In genomic region chr4:2787230-2788100, GRCh38 we compare ENCODE assay signal across 9 cellular contexts. TPM values are rescaled to one million over a fixed set of nuclear protein-coding genes. Genes with fewer than 3 reads are reported as not detected.
DNase-seq lines count a peak whose midpoint lies in the region; ATAC-seq and TF ChIP-seq lines count a peak whose summit lies in the region.
"Had no signal": no experiment of that assay in that cellular context is flagged by ENCODE, and none has a peak within 500 bp of the region (broad histone marks: within the 10 kb centered on the region; RNA-seq: fewer than 3 reads in every experiment).

No MANE protein-coding gene starts in this region.

- H3K4me3 ChIP-seq in suprapubic skin = no peak overlapping the region

- DNase-seq in CD14-positive monocyte (ENCODE audit: low spot score) = peak; percentile 93
- peak; percentile 66 for DNase-seq in activated CD8-positive, alpha-beta memory T cell treated with anti-CD3 and anti-CD28 coated beads, Interleukin-2, amount 50 U/mL, for 4 hours
- DNase-seq in left lobe of liver (ENCODE audit: low spot score) = peak; percentile 51
- peak; percentile 67 to 79 for DNase-seq in suprapubic skin (ENCODE audit: low spot score in 2 of 2)
- no peak for DNase-seq in cerebellum (ENCODE audit: low spot score)
- no peak for DNase-seq in NCI-H748 treated with DMSO at 0.1 percent for 48 hours (lab: John Stamatoyannopoulos, UW)
- DNase-seq: DND-41 had no signal

- H3K36me3 ChIP-seq in suprapubic skin = no peaks in the 10 kb centered on the region

- intact Hi-C loops in CD14-positive monocyte (cut with micrococcal nuclease) = no loop called here

- H3K9me3 ChIP-seq in suprapubic skin = no peaks in the 10 kb centered on the region

- peak overlapping the region; percentile 59 for H3K27ac ChIP-seq in suprapubic skin

- H3K27me3 Mint-ChIP-seq in CD14-positive monocyte (ENCODE audit: low read depth in 3 of 3) = peaks cover 0 to 5% (median 2%) of the 10 kb centered on the region in 3 donors

- H3K4me1 Mint-ChIP-seq in CD14-positive monocyte = peaks cover 71% of the 10 kb centered on the region

- no peak for TF ChIP-seq POLR2A in suprapubic skin (IDR thresholded peaks at IDR 0.05)

- 76% methylated on average over 11 of the region's 18 CpGs for WGBS in suprapubic skin

- TF ChIP-seq CTCF in CD14-positive monocyte (IDR thresholded peaks at IDR 0.05) (no peak), suprapubic skin (IDR thresholded peaks at IDR 0.05) (no peak)

- H3K27ac Mint-ChIP-seq in CD14-positive monocyte = peak overlapping the region; percentile 95 to 99 (median 98)

- no peaks in the 10 kb centered on the region for H3K27me3 ChIP-seq in suprapubic skin

- peaks cover 0 to 11% of the 10 kb centered on the region in 2 donors for H3K36me3 Mint-ChIP-seq in CD14-positive monocyte

- peak overlapping the region in 1 of 2 donors; percentile 75 for H3K4me3 Mint-ChIP-seq in CD14-positive monocyte

- TF ChIP-seq EP300 in suprapubic skin (IDR thresholded peaks at IDR 0.05) = no peak

- peak; percentile 73 for ATAC-seq in GM19438 (IDR thresholded peaks at IDR 0.05; ENCODE audit: low read depth, unreplicated experiment)
- peak; percentile 57 for ATAC-seq in HG03439 (IDR thresholded peaks at IDR 0.05; ENCODE audit: unreplicated experiment)
- no peak for ATAC-seq in left lobe of liver

- H3K4me1 ChIP-seq in suprapubic skin = peaks cover 15% of the 10 kb centered on the region

- H3K9me3 Mint-ChIP-seq in CD14-positive monocyte = peaks cover 0 to 10% (median 2%) of the 10 kb centered on the region in 7 donors

RNA-seq across cellular contexts. Expression of gene SH3BP2, which starts 5.4 kb away (rescaled TPM):
- polyA plus RNA-seq in CD14-positive monocyte = 10 to 100 TPM; 19.1 to 26.9 TPM
- total RNA-seq in left lobe of liver = 59.8 TPM
- total RNA-seq in suprapubic skin = 100 to 1,000 TPM; 116 to 709 (median 162) TPM
- 31.2 TPM for total RNA-seq in cerebellum

RNA-seq across cellular contexts. Expression of gene TNIP2, which starts 31.3 kb away (rescaled TPM):
- polyA plus RNA-seq in CD14-positive monocyte = 10 to 100 TPM; 27.6 to 28.2 TPM
- total RNA-seq in left lobe of liver (13.1 TPM), suprapubic skin (10 to 100 TPM; 21.8 to 36.0 (median 30.8) TPM), cerebellum (6.8 TPM)

RNA-seq across cellular contexts. Expression of gene ADD1, which starts 56.2 kb away (rescaled TPM):
- 100 to 1,000 TPM in 1 of 2 donors, 10 to 100 TPM in 1; 76.1 to 103 TPM for polyA plus RNA-seq in CD14-positive monocyte
- total RNA-seq in left lobe of liver = 113 TPM
- 100 to 1,000 TPM; 122 to 299 (median 196) TPM for total RNA-seq in suprapubic skin
- 201 TPM for total RNA-seq in cerebellum

Comparison
In these comparisons a context has a peak if more than half of its experiments do, and no peak if none do; other contexts are left out.
1. DNase-seq: peak in CD14-positive monocyte (single experiment), activated CD8-positive, alpha-beta memory T cell treated with anti-CD3 and anti-CD28 coated beads, Interleukin-2, amount 50 U/mL, for 4 hours (single experiment), left lobe of liver (single experiment) and suprapubic skin (2 of 2); none in cerebellum (single experiment) and NCI-H748 treated with DMSO at 0.1 percent for 48 hours (single experiment).